In the genomic region with DNA sequence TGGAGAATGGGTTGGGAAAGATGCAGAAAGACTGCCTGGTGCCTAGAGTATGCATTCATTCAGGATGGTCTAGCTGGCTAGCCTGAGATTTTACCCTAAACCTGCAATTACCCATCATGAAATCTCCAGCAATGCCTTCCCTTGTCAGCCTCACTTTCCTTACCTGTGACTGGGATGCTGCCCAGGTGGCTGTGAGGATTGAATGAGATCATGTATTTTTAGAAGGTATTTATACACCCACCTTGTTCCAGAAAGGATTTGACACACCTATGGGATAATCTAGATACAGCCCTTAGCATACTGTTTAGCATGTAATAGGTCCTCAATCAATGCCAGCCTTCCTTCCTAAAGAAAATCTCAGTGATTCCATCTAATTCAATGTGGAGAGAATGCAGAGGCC, we compare ENCODE assay signal across 9 cellular contexts.
"Had no signal": no experiment of that assay in that cellular context is flagged by ENCODE, and none has a peak within 500 bp of the region (broad histone marks: within the 10 kb centered on the region; RNA-seq: fewer than 3 reads in every experiment).

No MANE protein-coding gene starts in this region.

- H3K9me3 ChIP-seq: HAP-1 had no signal

- H3K4me3 ChIP-seq: GM23248, GM23338, HAP-1 had no signal

- H3K27ac ChIP-seq: GM23248 had no signal

- H3K27ac Mint-ChIP-seq: GM23338, HFFc6 had no signal

- H3K4me2 ChIP-seq: GM23338 had no signal

- H3K4me1 ChIP-seq: HAP-1 had no signal

- H2AFZ ChIP-seq: GM23248, GM23338 had no signal

- H3K9ac ChIP-seq: GM23248 had no signal

- DNase-seq: GM23248, GOT3, H7, HCEC 1CT, HFFc6 had no signal

- H3K4me1 Mint-ChIP-seq: GM23338 had no signal

- H3K9me3 Mint-ChIP-seq: GM23338 had no signal

- H3K36me3 ChIP-seq: HAP-1 had no signal

- FAIRE-seq: H1, H54 had no signal

- H3K4me3 Mint-ChIP-seq: GM23338, HFFc6 had no signal
